ENCODE assay signal across 16 cellular contexts in the genomic region with DNA sequence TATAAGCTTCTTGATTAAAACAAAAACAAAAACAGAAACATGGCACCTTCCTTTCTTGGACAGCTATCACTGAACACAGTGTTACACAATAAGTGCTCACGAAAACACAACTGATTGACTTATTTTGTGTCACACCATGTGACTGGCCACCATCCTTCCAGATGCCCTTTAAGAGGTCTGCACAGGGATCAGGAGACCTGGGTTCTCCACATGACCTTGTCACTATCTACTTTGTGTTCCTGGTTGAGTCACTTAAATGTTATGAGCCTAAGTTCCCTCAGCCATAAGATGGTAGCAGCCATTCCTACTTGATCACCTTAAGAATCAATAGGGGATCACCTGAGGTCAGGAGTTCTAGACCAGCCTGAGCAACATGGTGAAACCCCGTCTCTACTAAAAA.
DNase-seq lines count a peak whose midpoint lies in the region; ATAC-seq and TF ChIP-seq lines count a peak whose summit lies in the region.
"Had no signal": no experiment of that assay in that cellular context is flagged by ENCODE, and none has a peak within 500 bp of the region (broad histone marks: within the 10 kb centered on the region; RNA-seq: fewer than 3 reads in every experiment).

No MANE protein-coding gene starts in this region.

- DNase-seq in right atrium auricular region (ENCODE audit: low spot score), result no peak
- DNase-seq in Right ventricle myocardium superior, result no peak
- DNase-seq in epithelial cell of prostate (ENCODE audit: low read depth, low spot score), result no peak
- DNase-seq in osteoblast (ENCODE audit: insufficient read length, low spot score, missing footprints), result no peak
- DNase-seq in activated T-helper 1 cell treated with anti-CD3 and anti-CD28 coated beads, Interleukin-12 subunit alpha, Interleukin-12 subunit beta, Interleukin-2, Interleukin-4 antibody, amounts not matched to agents 30 ng/mL and 10 ng/mL and 1 ng/mL, durations not matched to agents 14 hours and 24 hours and 36 hours (ENCODE audit: low spot score), result no peak
- DNase-seq in SIG-M5 treated with dmso at 0.1 percent for 504 hours (lab: John Stamatoyannopoulos, UW; ENCODE audit: unreplicated experiment), result no peak
- no peak for DNase-seq in mesenteric fat pad (ENCODE audit: low spot score)
- DNase-seq: ACHN; CD4-positive, alpha-beta memory T cell; Kasumi-1; NCI-H1417; NCI-H1930; NCI-H2171; NCI-H446 treated with DMSO at 0.1 percent for 48 hours; NCI-H748 treated with DMSO at 0.1 percent for 48 hours; PC-9 had no signal

- H4K20me1 ChIP-seq in osteoblast (ENCODE audit: insufficient read depth, low read length), result peaks cover 10% of the 10 kb centered on the region

- H3K4me1 ChIP-seq in right atrium auricular region (peaks cover 0 to 93% of the 10 kb centered on the region in 2 donors), osteoblast (ENCODE audit: insufficient read depth, low read length) (peaks cover 28% of the 10 kb centered on the region)

- ATAC-seq in Right ventricle myocardium superior (ENCODE audit: poor library complexity), result no peak

- H3K9me3 ChIP-seq in right atrium auricular region (no peaks in the 10 kb centered on the region), osteoblast (ENCODE audit: low read depth, low read length) (no peaks in the 10 kb centered on the region)

- no peaks in the 10 kb centered on the region for H3K9me3 Mint-ChIP-seq in activated T-helper 1 cell treated with anti-CD3 and anti-CD28 coated beads, Interleukin-12 subunit alpha, Interleukin-12 subunit beta, Interleukin-2, Interleukin-4 antibody, amounts not matched to agents 30 ng/mL and 10 ng/mL and 1 ng/mL, durations not matched to agents 14 hours and 24 hours and 36 hours
- H3K9me3 Mint-ChIP-seq: CD4-positive, alpha-beta memory T cell had no signal

- H3K36me3 ChIP-seq in right atrium auricular region (no peaks in the 10 kb centered on the region), osteoblast (ENCODE audit: insufficient read depth, low read length) (peaks cover 9% of the 10 kb centered on the region)

- no peak overlapping the region for H3K4me3 Mint-ChIP-seq in activated T-helper 1 cell treated with anti-CD3 and anti-CD28 coated beads, Interleukin-12 subunit alpha, Interleukin-12 subunit beta, Interleukin-2, Interleukin-4 antibody, amounts not matched to agents 30 ng/mL and 10 ng/mL and 1 ng/mL, durations not matched to agents 14 hours and 24 hours and 36 hours

- H2AFZ ChIP-seq in osteoblast (ENCODE audit: low read length), result no peak overlapping the region
- H2AFZ ChIP-seq: PC-9 had no signal

- no peak overlapping the region for H3K4me3 ChIP-seq in right atrium auricular region
- H3K4me3 ChIP-seq in osteoblast (ENCODE audit: insufficient read depth, low read length), result no peak overlapping the region
- H3K4me3 ChIP-seq: PC-9 had no signal

- TF ChIP-seq CTCF in right atrium auricular region (IDR thresholded peaks at IDR 0.05) (no peak), osteoblast (IDR thresholded peaks at IDR 0.05; ENCODE audit: extremely low read depth, low read depth, low read length) (no peak)

- H3K27ac ChIP-seq in right atrium auricular region (peak overlapping the region; percentile 75 to 82), epithelial cell of prostate (peak overlapping the region; percentile 27), osteoblast (ENCODE audit: low read depth, low read length) (peak overlapping the region; percentile 61)
- H3K27ac ChIP-seq: PC-9 had no signal

- peaks cover 54% of the 10 kb centered on the region for H3K4me1 Mint-ChIP-seq in activated T-helper 1 cell treated with anti-CD3 and anti-CD28 coated beads, Interleukin-12 subunit alpha, Interleukin-12 subunit beta, Interleukin-2, Interleukin-4 antibody, amounts not matched to agents 30 ng/mL and 10 ng/mL and 1 ng/mL, durations not matched to agents 14 hours and 24 hours and 36 hours (ENCODE audit: low read depth)

- H3K27ac Mint-ChIP-seq in activated T-helper 1 cell treated with anti-CD3 and anti-CD28 coated beads, Interleukin-12 subunit alpha, Interleukin-12 subunit beta, Interleukin-2, Interleukin-4 antibody, amounts not matched to agents 30 ng/mL and 10 ng/mL and 1 ng/mL, durations not matched to agents 14 hours and 24 hours and 36 hours, result no peak overlapping the region

- H3K36me3 Mint-ChIP-seq in activated T-helper 1 cell treated with anti-CD3 and anti-CD28 coated beads, Interleukin-12 subunit alpha, Interleukin-12 subunit beta, Interleukin-2, Interleukin-4 antibody, amounts not matched to agents 30 ng/mL and 10 ng/mL and 1 ng/mL, durations not matched to agents 14 hours and 24 hours and 36 hours (ENCODE audit: low read depth), result peaks cover 7% of the 10 kb centered on the region

- H3K27me3 Mint-ChIP-seq in activated T-helper 1 cell treated with anti-CD3 and anti-CD28 coated beads, Interleukin-12 subunit alpha, Interleukin-12 subunit beta, Interleukin-2, Interleukin-4 antibody, amounts not matched to agents 30 ng/mL and 10 ng/mL and 1 ng/mL, durations not matched to agents 14 hours and 24 hours and 36 hours (ENCODE audit: insufficient read depth), result no peaks in the 10 kb centered on the region
- H3K27me3 Mint-ChIP-seq: CD4-positive, alpha-beta memory T cell had no signal

- no peak overlapping the region for H3K4me2 ChIP-seq in osteoblast (ENCODE audit: insufficient read depth, low read length)
- H3K4me2 ChIP-seq: PC-9 had no signal

- H3K27me3 ChIP-seq in right atrium auricular region (no peaks in the 10 kb centered on the region), osteoblast (ENCODE audit: insufficient read depth, low read length) (no peaks in the 10 kb centered on the region)

- peaks cover 88% of the 10 kb centered on the region for H3K79me2 ChIP-seq in osteoblast (ENCODE audit: insufficient read depth, low read length)

- intact Hi-C loops in Right ventricle myocardium superior (cut with DNase I), result no loop called here
- intact Hi-C loops in activated T-helper 1 cell treated with anti-CD3 and anti-CD28 coated beads, Interleukin-12 subunit alpha, Interleukin-12 subunit beta, Interleukin-2, Interleukin-4 antibody, amounts not matched to agents 30 ng/mL and 10 ng/mL and 1 ng/mL, durations not matched to agents 14 hours and 24 hours and 36 hours (cut with micrococcal nuclease), result no loop called here

Comparison
In these comparisons a context has a peak if more than half of its experiments do, and no peak if none do; other contexts are left out.
1. H3K27ac ChIP-seq: peak in every context shown above with its lines; median percentile 78 in right atrium auricular region; 61 in osteoblast; 27 in epithelial cell of prostate.